In the genomic region with DNA sequence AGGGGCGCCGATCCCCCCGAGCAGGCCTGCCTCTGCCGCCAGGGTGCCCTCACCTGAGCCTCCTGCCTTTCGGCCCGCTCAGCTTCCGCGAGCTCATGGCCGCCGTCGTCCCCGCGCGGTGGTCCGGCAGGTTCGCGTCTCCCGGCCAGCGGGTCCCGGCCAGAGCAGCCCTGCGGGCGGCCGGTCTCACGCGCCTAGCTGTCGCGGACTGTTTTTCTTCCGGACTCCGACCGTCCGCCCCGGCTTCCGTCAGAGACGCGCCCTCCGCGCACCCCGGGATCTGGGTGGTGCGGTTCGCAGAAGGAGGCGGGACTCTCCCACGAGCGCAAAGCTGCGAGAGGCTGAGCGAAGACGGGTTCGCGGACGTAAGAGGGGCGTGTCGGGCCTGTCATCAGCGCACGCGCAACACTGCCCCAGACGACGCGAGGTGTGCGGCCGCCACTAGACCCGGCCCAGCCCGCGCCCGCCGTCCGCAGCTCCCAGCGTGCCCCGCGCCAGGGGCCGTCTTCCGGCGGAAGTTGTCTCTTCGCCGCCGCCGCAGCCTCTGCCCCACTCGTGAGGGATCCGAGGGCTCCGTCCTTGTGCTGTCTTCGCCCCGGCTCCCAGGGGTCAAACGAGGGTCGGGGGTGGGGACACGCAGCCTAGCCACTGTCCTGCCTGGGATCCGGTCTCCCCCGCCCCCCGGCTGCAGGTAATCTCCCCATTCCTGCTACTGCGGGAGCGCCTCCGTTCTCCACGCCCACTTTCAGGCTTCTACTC, we compare ENCODE assay signal across 8 cellular contexts. TPM values are rescaled to one million over a fixed set of nuclear protein-coding genes. Genes with fewer than 3 reads are reported as not detected.
DNase-seq lines count a peak whose midpoint lies in the region; ATAC-seq and TF ChIP-seq lines count a peak whose summit lies in the region.

A gene (minus strand): TSS at position 210 of the 759 bp plus-strand sequence. CDS start 113 bp downstream, at position 97.

- peak within 1 kb of the TSS; percentile 95 for H2AFZ ChIP-seq in osteoblast (ENCODE audit: low read length)

- TF ChIP-seq POLR2A in GM10847 (IDR thresholded peaks at IDR 0.05; ENCODE audit: extremely low read depth, insufficient read length) = peak; percentile 83

- TF ChIP-seq CTCF in osteoblast (IDR thresholded peaks at IDR 0.05; ENCODE audit: extremely low read depth, low read depth, low read length) = no peak
- TF ChIP-seq CTCF in thoracic aorta (IDR thresholded peaks at IDR 0.05) = peak; percentile 8

- H3K79me2 ChIP-seq in osteoblast (ENCODE audit: insufficient read depth, low read length) = peaks cover 32% of the 10 kb centered on the region

- peaks cover 32% of the 10 kb centered on the region for H3K4me1 Mint-ChIP-seq in activated naive CD8-positive, alpha-beta T cell (ENCODE audit: low read depth)

- H3K4me3 ChIP-seq in osteoblast (ENCODE audit: insufficient read depth, low read length) (peak within 1 kb of the TSS; percentile 93), thoracic aorta (peak within 1 kb of the TSS; percentile 85)

- peak; percentile 92 for DNase-seq in NCI-H1092 treated with DMSO at 0.1 percent for 48 hours (lab: John Stamatoyannopoulos, UW)
- DNase-seq in SKM-1 (lab: John Stamatoyannopoulos, UW; ENCODE audit: unreplicated experiment) = peak; percentile 76
- peak; percentile 99 for DNase-seq in glomerular visceral epithelial cell (ENCODE audit: extremely low spot score)
- DNase-seq in osteoblast (ENCODE audit: insufficient read length, low spot score, missing footprints) = peak; percentile 99
- DNase-seq in thoracic aorta (ENCODE audit: low spot score) = peak; percentile 86

- H3K36me3 ChIP-seq in osteoblast (ENCODE audit: insufficient read depth, low read length) (peaks cover 18% of the 10 kb centered on the region), thoracic aorta (peaks cover 19% of the 10 kb centered on the region)

- ATAC-seq in HG02610 (IDR thresholded peaks at IDR 0.05; ENCODE audit: unreplicated experiment) = peak; percentile 91
- ATAC-seq in thoracic aorta (ENCODE audit: insufficient number of reproducible peaks, low FRiP score, low read depth) = peak; percentile 75

- H3K9me3 ChIP-seq in osteoblast (ENCODE audit: low read depth, low read length) (no peaks in the 10 kb centered on the region), thoracic aorta (no peaks in the 10 kb centered on the region)

- H3K27me3 ChIP-seq in osteoblast (ENCODE audit: insufficient read depth, low read length) (no peaks in the 10 kb centered on the region), thoracic aorta (replicated peaks; ENCODE audit: insufficient read depth) (no peaks in the 10 kb centered on the region)

- peak within 1 kb of the TSS; percentile 99 for H3K4me2 ChIP-seq in osteoblast (ENCODE audit: insufficient read depth, low read length)

- peak within 1 kb of the TSS; percentile 83 for H3K27ac Mint-ChIP-seq in activated naive CD8-positive, alpha-beta T cell

- H3K27me3 Mint-ChIP-seq in activated naive CD8-positive, alpha-beta T cell = no peaks in the 10 kb centered on the region

- H3K27ac ChIP-seq in osteoblast (ENCODE audit: low read depth, low read length) (peak within 1 kb of the TSS; percentile 80), thoracic aorta (peak within 1 kb of the TSS; percentile 92 to 95)

- peak within 1 kb of the TSS; percentile 90 for H3K4me3 Mint-ChIP-seq in activated naive CD8-positive, alpha-beta T cell

- H3K9me3 Mint-ChIP-seq in activated naive CD8-positive, alpha-beta T cell (ENCODE audit: low read depth) = no peaks in the 10 kb centered on the region

- H3K4me1 ChIP-seq in osteoblast (ENCODE audit: insufficient read depth, low read length) (peaks cover 11% of the 10 kb centered on the region), thoracic aorta (ENCODE audit: control insufficient read depth in 1 of 2, low read depth in 2 of 2) (peaks cover 10 to 41% of the 10 kb centered on the region in 2 donors)

- peaks cover 8% of the 10 kb centered on the region for H4K20me1 ChIP-seq in osteoblast (ENCODE audit: insufficient read depth, low read length)

- peaks cover 4% of the 10 kb centered on the region for H3K36me3 Mint-ChIP-seq in activated naive CD8-positive, alpha-beta T cell

RNA-seq across cellular contexts. Expression of the gene that starts here (rescaled TPM):
- total RNA-seq in osteoblast (40.4 and 51.4 TPM in 2 replicates), thoracic aorta (10 to 100 TPM; 78.7 to 95.3 TPM)

Comparison
In these comparisons a context has a peak if more than half of its experiments do, and no peak if none do; other contexts are left out.
1. Peak in every context shown above with its lines: DNase-seq, ATAC-seq, H3K4me3 ChIP-seq and H3K27ac ChIP-seq.